In the genomic region with DNA sequence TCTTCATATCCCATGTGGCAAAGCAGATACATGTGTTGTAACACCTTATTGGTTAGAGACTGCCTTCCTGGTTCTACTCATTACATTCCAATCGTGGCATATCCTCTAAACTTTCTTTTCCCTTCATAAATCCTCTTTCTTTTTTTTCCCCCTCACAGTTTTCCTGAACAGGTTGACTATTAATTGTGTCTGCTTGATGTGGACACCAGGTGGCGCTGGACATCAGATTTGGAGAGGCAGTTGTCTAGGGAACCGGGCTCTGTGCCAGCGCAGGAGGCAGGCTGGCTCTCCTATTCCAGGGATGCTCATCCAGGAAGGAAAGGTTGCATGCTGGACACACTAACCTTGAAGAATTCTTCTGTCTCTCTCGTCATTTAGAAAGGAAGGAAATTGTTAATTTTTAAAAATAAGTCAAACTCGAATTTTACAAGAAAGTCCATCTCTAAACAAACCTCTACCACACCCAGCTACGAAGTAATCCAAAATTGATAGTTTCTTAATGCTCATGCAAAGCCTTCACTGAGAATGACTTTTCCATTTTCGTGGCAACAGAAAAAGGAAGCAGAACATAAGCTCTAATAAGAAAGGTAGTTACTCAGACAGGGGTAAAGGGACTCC, we compare ENCODE assay signal across 8 cellular contexts. TPM values are rescaled to one million over a fixed set of nuclear protein-coding genes. Genes with fewer than 3 reads are reported as not detected.
DNase-seq lines count a peak whose midpoint lies in the region; ATAC-seq, FAIRE-seq and TF ChIP-seq lines count a peak whose summit lies in the region.

No MANE protein-coding gene starts in this region.

- peaks cover 2 to 3% of the 10 kb centered on the region in 2 experiments for H3K27me3 ChIP-seq in endothelial cell of umbilical vein (ENCODE audit: control insufficient read depth in 2 of 2, insufficient read depth in 2 of 2, low read length in 2 of 2)

- H3K4me3 ChIP-seq in endothelial cell of umbilical vein (replicated peaks in 1 of 3; ENCODE audit: insufficient read depth in 1 of 3, low read depth in 1 of 3, low read length in 3 of 3), result no peak overlapping the region

- H4K20me1 ChIP-seq in endothelial cell of umbilical vein (replicated peaks; ENCODE audit: control insufficient read depth, extremely low read depth, insufficient read depth, low read length), result no peaks in the 10 kb centered on the region

- no peak for TF ChIP-seq POLR2A in endothelial cell of umbilical vein (IDR thresholded peaks at IDR 0.05; ENCODE audit: low read depth, low read length)

- CTCF ChIA-PET in endothelial cell of umbilical vein (lab: Charles Lee), result interaction anchor here (1.0 to 1.8 kb wide), 2 partner anchors 1152 kb away, joined by 6 to 9 read pairs; no protein-coding TSS in a partner anchor

- H3K9me3 ChIP-seq in endothelial cell of umbilical vein (replicated peaks; ENCODE audit: control insufficient read depth, insufficient read depth, low read length), result no peaks in the 10 kb centered on the region

- FAIRE-seq in endothelial cell of umbilical vein (lab: Jason Lieb, UNC), result peak; percentile 71

- H2AFZ ChIP-seq in endothelial cell of umbilical vein (ENCODE audit: low read depth, low read length), result no peak overlapping the region

- no peaks in the 10 kb centered on the region for H3K9me1 ChIP-seq in endothelial cell of umbilical vein (replicated peaks; ENCODE audit: control insufficient read depth, extremely low read depth, insufficient read depth, low read length)

- dilution Hi-C loops in endothelial cell of umbilical vein (cut with MboI; ENCODE audit: extremely low pct_ligation_motif_present, low sequenced_read_pairs), result no loop called here

- intact Hi-C loops in endothelial cell of umbilical vein (cut with micrococcal nuclease), result loop anchor here (1.0 to 2.0 kb wide), 6 partner anchors 83 to 1152 kb away; partner anchors contain the start of gene ST6GALNAC3

- ATAC-seq in GM19455 (IDR thresholded peaks at IDR 0.05; ENCODE audit: unreplicated experiment), result peak; percentile 85

- H3K27ac ChIP-seq in endothelial cell of umbilical vein (ENCODE audit: insufficient read depth, low read depth, low read length), result no peak overlapping the region

- H3K4me1 ChIP-seq in endothelial cell of umbilical vein (ENCODE audit: control insufficient read depth, extremely low read depth, insufficient read depth, low read length), result no peaks in the 10 kb centered on the region

- DNase-seq in COLO829 (ENCODE audit: low spot score) (peak; percentile 77), HK-2 (ENCODE audit: unreplicated experiment) (peak; percentile 82), NCI-H82 (lab: John Stamatoyannopoulos, UW) (peak; percentile 94), endothelial cell of umbilical vein (ENCODE audit: low read depth, low spot score) (peak; percentile 81), midbrain (lab: John Stamatoyannopoulos, UW) (peak; percentile 87)
- peak; percentile 8 to 29 (median 23) for DNase-seq in activated CD8-positive, alpha-beta memory T cell treated with anti-CD3 and anti-CD28 coated beads for 48 hours (ENCODE audit: low read depth in 2 of 3, low spot score in 2 of 3)
- peak; percentile 15 to 38 for DNase-seq in stimulated activated CD8-positive, alpha-beta memory T cell treated with anti-CD3 and anti-CD28 coated beads, Interleukin-4, amount 100 ng/mL, for 4 hours (ENCODE audit: low read depth in 2 of 2, low spot score in 1 of 2)

- peak; percentile 71 to 78 for TF ChIP-seq CTCF in endothelial cell of umbilical vein (IDR thresholded peaks at IDR 0.05; ENCODE audit: extremely low read depth in 1 of 2, insufficient read depth in 1 of 2, low read depth in 1 of 2, low read length in 2 of 2)

- POLR2A ChIA-PET in endothelial cell of umbilical vein (lab: Charles Lee), result no interaction called here

- no TSS peak for BruUV-seq in endothelial cell of umbilical vein (replicated peaks; lab: Mats Ljungman, UMichigan)

- H3K79me2 ChIP-seq in endothelial cell of umbilical vein (ENCODE audit: control insufficient read depth, insufficient read depth, low read length), result no peaks in the 10 kb centered on the region

- no peaks in the 10 kb centered on the region for H3K36me3 ChIP-seq in endothelial cell of umbilical vein (ENCODE audit: control insufficient read depth in 2 of 2, extremely low read depth in 1 of 2, insufficient read depth in 2 of 2, low read length in 2 of 2)

- H3K4me2 ChIP-seq in endothelial cell of umbilical vein (ENCODE audit: insufficient read depth, low read length), result no peak overlapping the region

- H3K9ac ChIP-seq in endothelial cell of umbilical vein (replicated peaks; ENCODE audit: extremely low read depth, insufficient read depth, low read length), result no peak overlapping the region

TF ChIP-seq in endothelial cell of umbilical vein, 7 proteins besides CTCF, POLR2A, EP300 and RAD21:
- TF ChIP-seq, protein P1, sequence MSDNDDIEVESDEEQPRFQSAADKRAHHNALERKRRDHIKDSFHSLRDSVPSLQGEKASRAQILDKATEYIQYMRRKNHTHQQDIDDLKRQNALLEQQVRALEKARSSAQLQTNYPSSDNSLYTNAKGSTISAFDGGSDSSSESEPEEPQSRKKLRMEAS (IDR thresholded peaks at IDR 0.05; ENCODE audit: insufficient read depth, insufficient read length), result no peak
- TF ChIP-seq POLR2AphosphoS5 (IDR thresholded peaks at IDR 0.05; ENCODE audit: insufficient read depth, low read depth, low read length) (no peak), EZH2 (IDR thresholded peaks at IDR 0.05; ENCODE audit: borderline replicate concordance, low read depth, low read length, severe bottlenecking) (no peak)

RNA-seq across cellular contexts. Expression of gene ASB17, which starts 59.4 kb away (rescaled TPM):
- total RNA-seq in endothelial cell of umbilical vein, result not detected in 2 replicates
- polyA plus RNA-seq in endothelial cell of umbilical vein, result not detected in 2 replicates
- not detected in 2 replicates for polyA plus RNA-seq in endothelial cell of umbilical vein (2011; cell fraction: cytosol; rRNA removed)
- polyA plus RNA-seq in endothelial cell of umbilical vein (2011; cell fraction: nucleus; rRNA removed), result not detected in 2 replicates
- polyA plus RNA-seq in endothelial cell of umbilical vein (2012), result not detected in 2 replicates
- polyA minus RNA-seq in endothelial cell of umbilical vein, result not detected in 2 replicates
- not detected for polyA minus RNA-seq in endothelial cell of umbilical vein (2011; cell fraction: cytosol; rRNA and poly(A)+ RNA removed)
- not detected in 2 replicates for polyA minus RNA-seq in endothelial cell of umbilical vein (2011; cell fraction: nucleus; rRNA and poly(A)+ RNA removed)

Comparison
In these comparisons a context has a peak if more than half of its experiments do, and no peak if none do; other contexts are left out.
1. DNase-seq: peak in every context shown above with its lines; median percentile 94 in NCI-H82; 87 in midbrain; 82 in HK-2; 81 in endothelial cell of umbilical vein; 77 in COLO829; 26 in stimulated activated CD8-positive, alpha-beta memory T cell treated with anti-CD3 and anti-CD28 coated beads, Interleukin-4, amount 100 ng/mL, for 4 hours; 23 in activated CD8-positive, alpha-beta memory T cell treated with anti-CD3 and anti-CD28 coated beads for 48 hours.